8 cellular contexts compared by ENCODE assay signal in the genomic region with DNA sequence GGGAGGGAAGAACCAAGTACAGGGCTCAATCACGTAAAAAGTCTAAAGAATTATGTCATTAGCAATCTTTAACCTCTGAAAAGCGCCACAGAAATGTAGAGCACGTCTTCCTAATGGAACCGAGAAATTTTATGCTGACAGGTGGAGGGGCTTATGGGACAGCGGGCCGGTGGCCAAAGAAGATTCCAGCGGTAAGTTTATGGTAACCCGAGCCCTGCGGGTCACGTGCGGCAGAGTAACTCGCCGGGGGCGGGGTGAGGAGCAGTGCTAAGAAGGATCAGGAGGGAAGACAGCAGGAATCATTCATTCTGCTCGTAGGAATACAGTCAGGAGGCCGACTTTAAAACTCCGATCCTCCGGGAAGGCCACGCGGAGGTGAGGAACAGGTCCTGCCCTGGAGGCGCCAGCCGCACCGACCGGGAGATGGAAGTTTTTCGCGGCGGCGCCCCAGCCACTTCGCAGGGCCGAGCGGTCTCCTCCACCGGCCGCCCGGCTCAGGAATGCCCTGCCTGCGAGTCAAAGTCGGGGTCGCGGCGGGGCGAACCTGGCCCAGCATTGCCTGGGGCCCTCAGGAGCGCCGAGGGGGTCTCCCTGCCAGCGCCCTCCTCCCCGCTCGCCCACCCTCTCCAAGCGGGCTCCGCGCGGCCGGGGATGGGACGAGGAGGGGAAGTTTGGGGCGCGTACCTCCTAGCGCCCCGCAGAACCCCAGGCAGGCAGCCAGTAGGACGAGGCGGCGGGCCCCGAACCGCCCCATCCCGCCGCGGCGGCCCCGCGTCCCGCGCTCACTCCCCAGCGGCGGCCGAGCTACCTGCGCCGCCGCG.
DNase-seq lines count a peak whose midpoint lies in the region; ATAC-seq and TF ChIP-seq lines count a peak whose summit lies in the region.

No MANE protein-coding gene starts in this region.

- peaks cover 0 to 62% (median 12%) of the 10 kb centered on the region in 3 experiments for H3K27me3 ChIP-seq in neuronal stem cell (ENCODE audit: control insufficient read depth in 3 of 3, insufficient read depth in 3 of 3, low read depth in 1 of 3, low read length in 3 of 3)

- H3K9me3 ChIP-seq in neuronal stem cell (replicated peaks in 1 of 2; ENCODE audit: control insufficient read depth in 2 of 2, insufficient read depth in 1 of 2, low read depth in 1 of 2, low read length in 2 of 2): peaks cover 3 to 5% of the 10 kb centered on the region in 2 donors

- no peaks in the 10 kb centered on the region for H3K79me1 ChIP-seq in neuronal stem cell (ENCODE audit: low read depth, low read length)

- no peak overlapping the region for H3K14ac ChIP-seq in neuronal stem cell (ENCODE audit: low read length)

- H3K27ac Mint-ChIP-seq in WTC11: 0 out of 2 replicates have a peak overlapping the region, but pooled peaks have one; percentile 48

- peaks cover 0 to 7% of the 10 kb centered on the region in 2 donors for H3K4me1 ChIP-seq in neuronal stem cell (ENCODE audit: control insufficient read depth in 2 of 2, insufficient read depth in 1 of 2, low read depth in 1 of 2, low read length in 2 of 2)

- no peak overlapping the region for H3K27ac ChIP-seq in neuronal stem cell (replicated peaks; ENCODE audit: low read length)

- no peak overlapping the region for H2AK5ac ChIP-seq in neuronal stem cell (ENCODE audit: low read depth, low read length)

- peaks cover 33% of the 10 kb centered on the region for H3K9me3 Mint-ChIP-seq in WTC11

- H3K36me3 ChIP-seq in neuronal stem cell (replicated peaks in 1 of 2; ENCODE audit: control insufficient read depth in 2 of 2, insufficient read depth in 2 of 2, low read length in 2 of 2): no peaks in the 10 kb centered on the region

- peaks cover 25% of the 10 kb centered on the region for H3K36me3 Mint-ChIP-seq in WTC11

- POLR2A ChIA-PET in WTC11 (lab: Charles Lee): no interaction called here

- H2BK5ac ChIP-seq in neuronal stem cell (ENCODE audit: low read length): peak overlapping the region; percentile 43

- H4K8ac ChIP-seq in neuronal stem cell (ENCODE audit: low read depth, low read length): no peak overlapping the region

- H3K9ac ChIP-seq in neuronal stem cell (ENCODE audit: low read depth, low read length, poor library complexity): peak overlapping the region; percentile 78

- H3K4me3 Mint-ChIP-seq in WTC11: peak overlapping the region; percentile 75

- DNase-seq in DMS53 (lab: John Stamatoyannopoulos, UW): peak; percentile 48
- peak; percentile 72 for DNase-seq in WTC11 (ENCODE audit: low spot score)
- DNase-seq in head of caudate nucleus: peak in 33 of 42 donors; percentile 10 to 64 (median 30)
- peak; percentile 40 for DNase-seq in neuronal stem cell (ENCODE audit: low spot score)
- no peak for DNase-seq in SKM-1 (lab: John Stamatoyannopoulos, UW; ENCODE audit: unreplicated experiment)
- no peak for DNase-seq in COLO668 (lab: John Stamatoyannopoulos, UW; ENCODE audit: unreplicated experiment)
- DNase-seq in NCI-H1694 (lab: John Stamatoyannopoulos, UW): no peak

- peaks cover 32% of the 10 kb centered on the region for H3K4me1 Mint-ChIP-seq in WTC11

- peak overlapping the region; percentile 86 for H2AFZ ChIP-seq in neuronal stem cell (ENCODE audit: low read length)

- CTCF ChIA-PET in WTC11 (lab: Charles Lee): interaction anchor here (0.9 to 1.9 kb wide), 4 partner anchors 16 to 367 kb away, joined by 3 to 5 read pairs (median 4); a partner anchor contains a TSS

- TF ChIP-seq CTCF in WTC11 (IDR thresholded peaks at IDR 0.05): no peak

- H3K18ac ChIP-seq in neuronal stem cell (ENCODE audit: low read length): peak overlapping the region; percentile 92

- H2BK12ac ChIP-seq in neuronal stem cell (ENCODE audit: low read length): no peak overlapping the region

- H3K27me3 Mint-ChIP-seq in WTC11 (ENCODE audit: low read depth): peaks cover 52% of the 10 kb centered on the region

- H2BK15ac ChIP-seq in neuronal stem cell (ENCODE audit: low read length): peak overlapping the region; percentile 71

- H3K23ac ChIP-seq in neuronal stem cell (ENCODE audit: low read depth, low read length, poor library complexity): no peak overlapping the region

- no peak overlapping the region for H2BK120ac ChIP-seq in neuronal stem cell (ENCODE audit: low read depth, low read length)

- H3K4me3 ChIP-seq in neuronal stem cell (ENCODE audit: low read length in 2 of 2): peak overlapping the region; percentile 37 to 81

- H3K4me2 ChIP-seq in neuronal stem cell (ENCODE audit: insufficient read depth, low read length, poor library complexity, severe bottlenecking): peak overlapping the region; percentile 83

- WGBS in neuronal stem cell (ENCODE audit: extremely low coverage in 2 of 2, insufficient read length in 2 of 2, insufficient replicate concordance in 1 of 2), 2 donors: no CpG with 5 or more reads among the region's 75 CpGs

- no peak overlapping the region for H3K4ac ChIP-seq in neuronal stem cell (ENCODE audit: low read length)

- ATAC-seq in WTC11 (peak; percentile 76), HG03354 (IDR thresholded peaks at IDR 0.05; ENCODE audit: poor library complexity, severe bottlenecking, unreplicated experiment) (no peak)

- no peak overlapping the region for H4K91ac ChIP-seq in neuronal stem cell (ENCODE audit: low read depth, low read length, poor library complexity)

- intact Hi-C loops in head of caudate nucleus (cut with DNase I): no loop called here

TF ChIP-seq in WTC11, 78 proteins besides CTCF, POLR2A, EP300 and RAD21 (continues in another document):
- TF ChIP-seq, protein P1, sequence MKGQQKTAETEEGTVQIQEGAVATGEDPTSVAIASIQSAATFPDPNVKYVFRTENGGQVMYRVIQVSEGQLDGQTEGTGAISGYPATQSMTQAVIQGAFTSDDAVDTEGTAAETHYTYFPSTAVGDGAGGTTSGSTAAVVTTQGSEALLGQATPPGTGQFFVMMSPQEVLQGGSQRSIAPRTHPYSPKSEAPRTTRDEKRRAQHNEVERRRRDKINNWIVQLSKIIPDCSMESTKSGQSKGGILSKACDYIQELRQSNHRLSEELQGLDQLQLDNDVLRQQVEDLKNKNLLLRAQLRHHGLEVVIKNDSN (CRISPR knock-in tag; IDR thresholded peaks at IDR 0.05): peak; percentile 96
- TF ChIP-seq ZNF232 (CRISPR knock-in tag; IDR thresholded peaks at IDR 0.05) (0 out of 2 replicates have a peak, but pooled peaks have one; percentile 7), RORB (CRISPR knock-in tag; IDR thresholded peaks at IDR 0.05) (no peak), OVOL2 (CRISPR knock-in tag; IDR thresholded peaks at IDR 0.05; ENCODE audit: borderline replicate concordance) (no peak), TEAD1 (CRISPR knock-in tag; IDR thresholded peaks at IDR 0.05) (0 out of 2 replicates have a peak, but pooled peaks have one; percentile 63)
- TF ChIP-seq, protein P2, sequence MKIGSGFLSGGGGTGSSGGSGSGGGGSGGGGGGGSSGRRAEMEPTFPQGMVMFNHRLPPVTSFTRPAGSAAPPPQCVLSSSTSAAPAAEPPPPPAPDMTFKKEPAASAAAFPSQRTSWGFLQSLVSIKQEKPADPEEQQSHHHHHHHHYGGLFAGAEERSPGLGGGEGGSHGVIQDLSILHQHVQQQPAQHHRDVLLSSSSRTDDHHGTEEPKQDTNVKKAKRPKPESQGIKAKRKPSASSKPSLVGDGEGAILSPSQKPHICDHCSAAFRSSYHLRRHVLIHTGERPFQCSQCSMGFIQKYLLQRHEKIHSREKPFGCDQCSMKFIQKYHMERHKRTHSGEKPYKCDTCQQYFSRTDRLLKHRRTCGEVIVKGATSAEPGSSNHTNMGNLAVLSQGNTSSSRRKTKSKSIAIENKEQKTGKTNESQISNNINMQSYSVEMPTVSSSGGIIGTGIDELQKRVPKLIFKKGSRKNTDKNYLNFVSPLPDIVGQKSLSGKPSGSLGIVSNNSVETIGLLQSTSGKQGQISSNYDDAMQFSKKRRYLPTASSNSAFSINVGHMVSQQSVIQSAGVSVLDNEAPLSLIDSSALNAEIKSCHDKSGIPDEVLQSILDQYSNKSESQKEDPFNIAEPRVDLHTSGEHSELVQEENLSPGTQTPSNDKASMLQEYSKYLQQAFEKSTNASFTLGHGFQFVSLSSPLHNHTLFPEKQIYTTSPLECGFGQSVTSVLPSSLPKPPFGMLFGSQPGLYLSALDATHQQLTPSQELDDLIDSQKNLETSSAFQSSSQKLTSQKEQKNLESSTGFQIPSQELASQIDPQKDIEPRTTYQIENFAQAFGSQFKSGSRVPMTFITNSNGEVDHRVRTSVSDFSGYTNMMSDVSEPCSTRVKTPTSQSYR (CRISPR knock-in tag; IDR thresholded peaks at IDR 0.05): no peak
- TF ChIP-seq, protein P3, sequence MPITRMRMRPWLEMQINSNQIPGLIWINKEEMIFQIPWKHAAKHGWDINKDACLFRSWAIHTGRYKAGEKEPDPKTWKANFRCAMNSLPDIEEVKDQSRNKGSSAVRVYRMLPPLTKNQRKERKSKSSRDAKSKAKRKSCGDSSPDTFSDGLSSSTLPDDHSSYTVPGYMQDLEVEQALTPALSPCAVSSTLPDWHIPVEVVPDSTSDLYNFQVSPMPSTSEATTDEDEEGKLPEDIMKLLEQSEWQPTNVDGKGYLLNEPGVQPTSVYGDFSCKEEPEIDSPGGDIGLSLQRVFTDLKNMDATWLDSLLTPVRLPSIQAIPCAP (CRISPR knock-in tag; IDR thresholded peaks at IDR 0.05): 0 out of 2 replicates have a peak, but pooled peaks have one; percentile 36
- TF ChIP-seq, protein P4, sequence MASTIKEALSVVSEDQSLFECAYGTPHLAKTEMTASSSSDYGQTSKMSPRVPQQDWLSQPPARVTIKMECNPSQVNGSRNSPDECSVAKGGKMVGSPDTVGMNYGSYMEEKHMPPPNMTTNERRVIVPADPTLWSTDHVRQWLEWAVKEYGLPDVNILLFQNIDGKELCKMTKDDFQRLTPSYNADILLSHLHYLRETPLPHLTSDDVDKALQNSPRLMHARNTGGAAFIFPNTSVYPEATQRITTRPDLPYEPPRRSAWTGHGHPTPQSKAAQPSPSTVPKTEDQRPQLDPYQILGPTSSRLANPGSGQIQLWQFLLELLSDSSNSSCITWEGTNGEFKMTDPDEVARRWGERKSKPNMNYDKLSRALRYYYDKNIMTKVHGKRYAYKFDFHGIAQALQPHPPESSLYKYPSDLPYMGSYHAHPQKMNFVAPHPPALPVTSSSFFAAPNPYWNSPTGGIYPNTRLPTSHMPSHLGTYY (CRISPR knock-in tag; IDR thresholded peaks at IDR 0.05): no peak
- TF ChIP-seq, protein P5, sequence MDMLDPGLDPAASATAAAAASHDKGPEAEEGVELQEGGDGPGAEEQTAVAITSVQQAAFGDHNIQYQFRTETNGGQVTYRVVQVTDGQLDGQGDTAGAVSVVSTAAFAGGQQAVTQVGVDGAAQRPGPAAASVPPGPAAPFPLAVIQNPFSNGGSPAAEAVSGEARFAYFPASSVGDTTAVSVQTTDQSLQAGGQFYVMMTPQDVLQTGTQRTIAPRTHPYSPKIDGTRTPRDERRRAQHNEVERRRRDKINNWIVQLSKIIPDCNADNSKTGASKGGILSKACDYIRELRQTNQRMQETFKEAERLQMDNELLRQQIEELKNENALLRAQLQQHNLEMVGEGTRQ (CRISPR knock-in tag; IDR thresholded peaks at IDR 0.05): peak; percentile 95

Comparison
In these comparisons a context has a peak if more than half of its experiments do, and no peak if none do; other contexts are left out.
1. DNase-seq: peak in DMS53 (single experiment), WTC11 (single experiment), head of caudate nucleus (33 of 42) and neuronal stem cell (single experiment); none in SKM-1 (single experiment), COLO668 (single experiment) and NCI-H1694 (single experiment).